In the genomic region with DNA sequence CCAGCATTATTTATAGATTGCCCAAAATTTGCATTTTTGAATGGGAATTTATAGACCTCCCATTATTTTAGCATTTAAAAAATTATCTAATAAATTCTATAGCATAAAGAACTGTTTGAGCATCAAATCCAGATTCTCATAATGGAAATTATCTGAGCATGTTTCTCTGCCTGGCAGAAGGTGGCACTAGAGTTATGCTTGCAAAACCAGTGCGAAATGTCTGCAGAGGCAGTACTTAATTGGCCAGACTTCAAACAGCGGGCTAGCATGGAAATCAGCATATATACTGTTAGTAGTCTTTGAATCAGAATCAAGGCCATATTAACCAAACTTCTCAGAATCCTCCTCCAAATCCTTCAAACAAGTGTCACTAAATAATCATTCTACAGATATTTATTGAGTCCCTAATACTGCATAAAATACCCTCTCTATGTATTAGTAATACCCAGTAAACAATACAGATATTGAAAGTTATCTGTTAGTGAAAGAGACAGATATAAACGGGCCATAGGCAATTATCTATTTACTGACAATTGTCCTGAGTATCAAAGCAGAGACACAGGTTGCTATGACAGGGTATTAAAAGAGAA, we compare ENCODE assay signal across 8 cellular contexts.
DNase-seq lines count a peak whose midpoint lies in the region; ATAC-seq and TF ChIP-seq lines count a peak whose summit lies in the region.

No MANE protein-coding gene starts in this region.

- H3K4me3 ChIP-seq in thoracic aorta: no peak overlapping the region

- peaks cover 4% of the 10 kb centered on the region for H3K4me1 Mint-ChIP-seq in activated T-helper 17 cell treated with anti-CD3 and anti-CD28 coated beads, Interleukin-2, amount 50 U/mL, for 72 hours
- no peaks in the 10 kb centered on the region for H3K4me1 Mint-ChIP-seq in activated naive CD4-positive, alpha-beta T cell treated with anti-CD3 and anti-CD28 coated beads, Interleukin-2, amount 10 ng/mL, durations not matched to agents 7 days and 5 days

- DNase-seq in NCI-H2227 treated with DMSO at 0.1 percent for 48 hours (lab: John Stamatoyannopoulos, UW): peak; percentile 46
- DNase-seq in astrocyte of the hippocampus (ENCODE audit: low read depth, low spot score): peak; percentile 82
- DNase-seq in iris pigment epithelial cell (ENCODE audit: low read depth): peak; percentile 83
- DNase-seq in thoracic aorta (ENCODE audit: low spot score): no peak
- no peak for DNase-seq in activated naive CD4-positive, alpha-beta T cell treated with anti-CD3 and anti-CD28 coated beads, Interleukin-2, amount 10 ng/mL, durations not matched to agents 7 days and 5 days

- no peaks in the 10 kb centered on the region for H3K36me3 Mint-ChIP-seq in activated T-helper 17 cell treated with anti-CD3 and anti-CD28 coated beads, Interleukin-2, amount 50 U/mL, for 72 hours (ENCODE audit: low read depth)
- no peaks in the 10 kb centered on the region for H3K36me3 Mint-ChIP-seq in activated naive CD4-positive, alpha-beta T cell treated with anti-CD3 and anti-CD28 coated beads, Interleukin-2, amount 10 ng/mL, durations not matched to agents 7 days and 5 days

- H3K9me3 Mint-ChIP-seq in activated T-helper 17 cell treated with anti-CD3 and anti-CD28 coated beads, Interleukin-2, amount 50 U/mL, for 72 hours: no peaks in the 10 kb centered on the region
- H3K9me3 Mint-ChIP-seq in activated naive CD4-positive, alpha-beta T cell treated with anti-CD3 and anti-CD28 coated beads, Interleukin-2, amount 10 ng/mL, durations not matched to agents 7 days and 5 days: no peaks in the 10 kb centered on the region

- H3K9me3 ChIP-seq in thoracic aorta: no peaks in the 10 kb centered on the region

- H3K36me3 ChIP-seq in thoracic aorta: no peaks in the 10 kb centered on the region

- H3K27ac Mint-ChIP-seq in activated T-helper 17 cell treated with anti-CD3 and anti-CD28 coated beads, Interleukin-2, amount 50 U/mL, for 72 hours: no peak overlapping the region
- no peak overlapping the region for H3K27ac Mint-ChIP-seq in activated naive CD4-positive, alpha-beta T cell treated with anti-CD3 and anti-CD28 coated beads, Interleukin-2, amount 10 ng/mL, durations not matched to agents 7 days and 5 days

- H3K27ac ChIP-seq in C4-2B (no peak overlapping the region), thoracic aorta (no peak overlapping the region)

- CTCF ChIA-PET in activated naive CD4-positive, alpha-beta T cell treated with anti-CD3 and anti-CD28 coated beads, Interleukin-2, amount 10 ng/mL, durations not matched to agents 7 days and 5 days (lab: Charles Lee): no interaction called here

- ATAC-seq in GM21619 (IDR thresholded peaks at IDR 0.05; ENCODE audit: unreplicated experiment) (peak; percentile 60), thoracic aorta (ENCODE audit: insufficient number of reproducible peaks, low FRiP score, low read depth) (no peak)
- no peak for ATAC-seq in activated T-helper 17 cell treated with anti-CD3 and anti-CD28 coated beads, Interleukin-2, amount 50 U/mL, for 72 hours (replicated peaks)

- TF ChIP-seq CTCF in C4-2B (conservative IDR thresholded peaks at IDR 0.05) (peak; percentile 93), thoracic aorta (IDR thresholded peaks at IDR 0.05) (peak; percentile 69)

- no peak overlapping the region for H3K4me3 Mint-ChIP-seq in activated T-helper 17 cell treated with anti-CD3 and anti-CD28 coated beads, Interleukin-2, amount 50 U/mL, for 72 hours
- no peak overlapping the region for H3K4me3 Mint-ChIP-seq in activated naive CD4-positive, alpha-beta T cell treated with anti-CD3 and anti-CD28 coated beads, Interleukin-2, amount 10 ng/mL, durations not matched to agents 7 days and 5 days

- no peaks in the 10 kb centered on the region for H3K27me3 ChIP-seq in thoracic aorta (replicated peaks; ENCODE audit: insufficient read depth)

- H3K27me3 Mint-ChIP-seq in activated T-helper 17 cell treated with anti-CD3 and anti-CD28 coated beads, Interleukin-2, amount 50 U/mL, for 72 hours: peaks cover 4% of the 10 kb centered on the region
- H3K27me3 Mint-ChIP-seq in activated naive CD4-positive, alpha-beta T cell treated with anti-CD3 and anti-CD28 coated beads, Interleukin-2, amount 10 ng/mL, durations not matched to agents 7 days and 5 days: peaks cover 12% of the 10 kb centered on the region

- H3K4me1 ChIP-seq in thoracic aorta (ENCODE audit: control insufficient read depth in 1 of 2, low read depth in 2 of 2): peaks cover 5 to 16% of the 10 kb centered on the region in 2 donors

Comparison
In these comparisons a context has a peak if more than half of its experiments do, and no peak if none do; other contexts are left out.
1. DNase-seq: peak in NCI-H2227 treated with DMSO at 0.1 percent for 48 hours (single experiment), astrocyte of the hippocampus (single experiment) and iris pigment epithelial cell (single experiment); none in thoracic aorta (single experiment) and activated naive CD4-positive, alpha-beta T cell treated with anti-CD3 and anti-CD28 coated beads, Interleukin-2, amount 10 ng/mL, durations not matched to agents 7 days and 5 days (single experiment).